In the genomic region with DNA sequence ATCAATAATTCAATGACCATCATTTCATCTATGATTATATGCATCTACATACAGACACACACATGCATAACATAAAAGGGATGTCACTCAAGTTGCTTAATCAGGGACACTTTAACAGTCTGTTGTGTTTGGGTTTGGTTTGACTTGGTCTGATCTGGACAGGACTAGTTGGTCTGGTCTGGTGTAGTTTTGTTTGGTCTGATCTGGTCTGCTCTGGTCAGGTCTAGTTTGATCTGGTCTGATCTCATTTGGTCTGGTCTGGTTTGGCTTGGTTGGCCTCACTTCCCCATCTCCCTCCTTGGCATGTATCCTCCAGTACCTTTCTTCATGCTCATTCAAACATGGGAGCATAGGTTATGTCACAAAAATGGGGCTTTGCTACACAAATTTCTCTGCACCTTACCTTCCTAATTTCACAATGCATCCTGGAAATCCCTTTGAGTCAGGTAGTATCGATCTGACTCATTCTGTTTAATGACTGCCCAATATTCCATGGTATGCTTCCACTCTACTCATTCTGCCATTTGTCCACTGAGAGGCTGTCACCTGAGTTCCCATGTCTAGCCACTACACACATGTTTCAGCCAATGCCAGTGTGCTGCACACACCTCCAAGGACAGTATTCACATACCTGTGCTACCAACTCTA, we compare ENCODE assay signal across 2 cellular contexts.
TF ChIP-seq lines count a peak whose summit lies in the region.

No MANE protein-coding gene starts in this region.

TF ChIP-seq in HEK293, 187 proteins besides CTCF, POLR2A, EP300 and RAD21:
- TF ChIP-seq ZNF701 (tag by site-specific recombination; IDR thresholded peaks at IDR 0.05) = no peak
- peak; percentile 99 for TF ChIP-seq ZBTB17 (tag by site-specific recombination; IDR thresholded peaks at IDR 0.05)

TF ChIP-seq in H1, 55 proteins besides CTCF, POLR2A, EP300 and RAD21:
- TF ChIP-seq CEBPB (IDR thresholded peaks at IDR 0.05; ENCODE audit: low read depth, low read length) (peak; percentile 32; the same call in 1 of the 2 replicates), ZNF274 (IDR thresholded peaks at IDR 0.05; ENCODE audit: borderline replicate concordance, extremely low read depth, low read length) (no peak), SRF (IDR thresholded peaks at IDR 0.05; ENCODE audit: low read depth, low read length) (peak; percentile 39; the same call in 1 of the 2 replicates), GTF2F1 (IDR thresholded peaks at IDR 0.05; ENCODE audit: borderline replicate concordance, low read depth, low read length) (no peak)
